In the genomic region with DNA sequence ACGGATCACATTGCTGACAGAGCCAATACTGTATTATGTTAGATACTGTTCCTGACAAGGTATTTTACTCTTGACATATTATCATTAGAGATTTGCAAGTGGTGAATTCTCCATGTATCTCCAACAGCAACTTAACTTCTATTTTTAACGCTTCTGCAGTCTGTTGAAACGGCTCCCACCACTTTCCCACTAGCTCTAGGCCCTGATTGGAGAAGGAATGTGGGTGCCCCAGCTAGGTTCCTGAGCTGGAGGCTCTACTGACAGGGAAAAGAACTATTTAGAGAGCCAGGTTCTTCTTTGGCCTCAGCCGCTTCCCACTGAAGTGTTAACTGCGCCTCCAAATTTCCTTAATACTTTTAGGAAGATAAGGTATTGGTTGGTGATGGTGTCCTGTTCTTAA, we compare ENCODE assay signal across 28 cellular contexts.
"Had no signal": no experiment of that assay in that cellular context is flagged by ENCODE, and none has a peak within 500 bp of the region (broad histone marks: within the 10 kb centered on the region; RNA-seq: fewer than 3 reads in every experiment).

No MANE protein-coding gene starts in this region.

- DNase-seq: activated B cell treated with CpG ODN at 0.5 μM for 24 hours; activated CD4-positive, alpha-beta T cell treated with anti-CD3 and anti-CD28 coated beads for 48 hours; activated CD4-positive, alpha-beta T cell treated with anti-CD3 and anti-CD28 coated beads, Interleukin-2, amount 50 U/mL, for 1 hour; activated CD4-positive, alpha-beta T cell treated with anti-CD3 and anti-CD28 coated beads, Interleukin-2, amount 50 U/mL, for 48 hours; activated CD8-positive, alpha-beta memory T cell treated with anti-CD3 and anti-CD28 coated beads for 24 hours; activated CD8-positive, alpha-beta T cell treated with anti-CD3 and anti-CD28 coated beads for 36 hours; activated effector memory CD4-positive, alpha-beta T cell treated with Interleukin-2 at 50 U/mL for 16 hours; activated gamma-delta T cell treated with Interleukin-2 at 50 U/mL for 16 hours; activated naive CD4-positive, alpha-beta T cell treated with anti-CD3 and anti-CD28 coated beads, Interleukin-2, amount 50 U/mL, for 16 hours; activated naive CD4-positive, alpha-beta T cell treated with Interleukin-2 at 50 U/mL for 16 hours; activated T-cell treated with anti-CD3 and anti-CD28 coated beads, Interleukin-2, amount 50 U/mL, for 4 hours; aorta; body of pancreas; cortex of kidney; dermis blood vessel endothelial cell; effector CD4-positive, alpha-beta T cell; effector memory CD8-positive, alpha-beta T cell; erythroblast; foreskin keratinocyte; gastrocnemius medialis; glutamatergic neuron; T-helper 1 cell; T-helper 17 cell; T1000; WERI-Rb-1 had no signal

- H3K9me3 ChIP-seq: body of pancreas, gastrocnemius medialis had no signal

- ATAC-seq: activated CD4-positive, CD25-positive, alpha-beta regulatory T cell treated with anti-CD3 and anti-CD28 coated beads, Interleukin-2, amount 50 U/mL, for 24 hours; activated CD8-positive, alpha-beta T cell treated with anti-CD3 and anti-CD28 coated beads for 36 hours; activated T-cell treated with anti-CD3 and anti-CD28 coated beads, Interleukin-2, amount 50 U/mL, for 4 hours; activated T-helper 17 cell treated with anti-CD3 and anti-CD28 coated beads, Interleukin-2, amount 50 U/mL, for 72 hours; body of pancreas; effector memory CD8-positive, alpha-beta T cell; foreskin keratinocyte; gastrocnemius medialis; T-helper 17 cell had no signal

- H3K27me3 ChIP-seq: body of pancreas, esophagus muscularis mucosa, foreskin keratinocyte, gastrocnemius medialis had no signal

- H3K4me3 ChIP-seq: body of pancreas, esophagus muscularis mucosa, gastrocnemius medialis had no signal

- H3K27ac ChIP-seq: body of pancreas, esophagus muscularis mucosa, foreskin keratinocyte, gastrocnemius medialis, WERI-Rb-1 had no signal

- H3K36me3 ChIP-seq: esophagus muscularis mucosa, gastrocnemius medialis, WERI-Rb-1 had no signal
